ENCODE assay signal across 30 cellular contexts in genomic region chr1:56028879-56029278, GRCh38.
"Had no signal": no experiment of that assay in that cellular context is flagged by ENCODE, and none has a peak within 500 bp of the region (broad histone marks: within the 10 kb centered on the region; RNA-seq: fewer than 3 reads in every experiment).

No MANE protein-coding gene starts in this region.

- H3K27me3 ChIP-seq: adrenal gland, body of pancreas had no signal

- H3K36me3 ChIP-seq: adrenal gland had no signal

- H3K27ac Mint-ChIP-seq: activated CD4-positive, alpha-beta memory T cell treated with anti-CD3 and anti-CD28 coated beads for 36 hours; activated CD4-positive, alpha-beta T cell treated with anti-CD3 and anti-CD28 coated beads for 36 hours; activated CD4-positive, alpha-beta T cell treated with anti-CD3 and anti-CD28 coated beads, Interleukin-2, amount 10 ng/mL, durations not matched to agents 24 days and 14 days; activated CD8-positive, alpha-beta memory T cell treated with anti-CD3 and anti-CD28 coated beads, Interleukin-2, amount 10 ng/mL, durations not matched to agents 7 days and 5 days; activated CD8-positive, alpha-beta T cell treated with anti-CD3 and anti-CD28 coated beads, Interleukin-2, amount 10 ng/mL, durations not matched to agents 7 days and 5 days; activated naive CD4-positive, alpha-beta T cell treated with anti-CD3 and anti-CD28 coated beads for 36 hours; activated naive CD4-positive, alpha-beta T cell treated with anti-CD3 and anti-CD28 coated beads, Interleukin-2, amount 50 U/mL, for 24 hours; activated naive CD8-positive, alpha-beta T cell treated with anti-CD3 and anti-CD28 coated beads for 36 hours; activated naive CD8-positive, alpha-beta T cell treated with anti-CD3 and anti-CD28 coated beads, Interleukin-2, amount 50 U/mL, for 24 hours; activated T-helper 1 cell treated with anti-CD3 and anti-CD28 coated beads, Interleukin-12 subunit alpha, Interleukin-12 subunit beta, Interleukin-2, Interleukin-4 antibody, amounts not matched to agents 30 ng/mL and 10 ng/mL and 1 ng/mL, durations not matched to agents 14 hours and 24 hours and 36 hours; activated T-helper 2 cell treated with anti-CD3 and anti-CD28 coated beads, Interferon-gamma antibody, Interleukin-2, Interleukin-4, amounts not matched to agents 10 μg/mL and 5 μg/mL and 100 μg/mL, durations not matched to agents 14 hours and 24 hours and 36 hours had no signal

- H3K4me1 Mint-ChIP-seq: activated CD4-positive, alpha-beta T cell treated with anti-CD3 and anti-CD28 coated beads for 36 hours; activated CD4-positive, alpha-beta T cell treated with anti-CD3 and anti-CD28 coated beads, Interleukin-2, amount 10 ng/mL, durations not matched to agents 24 days and 14 days; activated CD8-positive, alpha-beta memory T cell treated with anti-CD3 and anti-CD28 coated beads, Interleukin-2, amount 10 ng/mL, durations not matched to agents 7 days and 5 days; activated naive CD4-positive, alpha-beta T cell treated with anti-CD3 and anti-CD28 coated beads, Interleukin-2, amount 50 U/mL, for 24 hours; activated naive CD8-positive, alpha-beta T cell treated with anti-CD3 and anti-CD28 coated beads for 36 hours; activated naive CD8-positive, alpha-beta T cell treated with anti-CD3 and anti-CD28 coated beads, Interleukin-2, amount 50 U/mL, for 24 hours had no signal

- H3K4me3 ChIP-seq: adrenal gland, body of pancreas had no signal

- H3K4me3 Mint-ChIP-seq: activated CD4-positive, alpha-beta memory T cell treated with anti-CD3 and anti-CD28 coated beads for 36 hours; activated CD4-positive, alpha-beta T cell treated with anti-CD3 and anti-CD28 coated beads for 36 hours; activated CD4-positive, alpha-beta T cell treated with anti-CD3 and anti-CD28 coated beads, Interleukin-2, amount 10 ng/mL, durations not matched to agents 24 days and 14 days; activated CD8-positive, alpha-beta memory T cell treated with anti-CD3 and anti-CD28 coated beads, Interleukin-2, amount 10 ng/mL, durations not matched to agents 7 days and 5 days; activated CD8-positive, alpha-beta T cell treated with anti-CD3 and anti-CD28 coated beads, Interleukin-2, amount 10 ng/mL, durations not matched to agents 7 days and 5 days; activated naive CD4-positive, alpha-beta T cell treated with anti-CD3 and anti-CD28 coated beads for 36 hours; activated naive CD4-positive, alpha-beta T cell treated with anti-CD3 and anti-CD28 coated beads, Interleukin-2, amount 50 U/mL, for 24 hours; activated naive CD8-positive, alpha-beta T cell treated with anti-CD3 and anti-CD28 coated beads for 36 hours; activated naive CD8-positive, alpha-beta T cell treated with anti-CD3 and anti-CD28 coated beads, Interleukin-2, amount 50 U/mL, for 24 hours; activated T-helper 1 cell treated with anti-CD3 and anti-CD28 coated beads, Interleukin-12 subunit alpha, Interleukin-12 subunit beta, Interleukin-2, Interleukin-4 antibody, amounts not matched to agents 30 ng/mL and 10 ng/mL and 1 ng/mL, durations not matched to agents 14 hours and 24 hours and 36 hours had no signal

- H3K9me3 ChIP-seq: adrenal gland, body of pancreas had no signal

- H3K4me1 ChIP-seq: adrenal gland, body of pancreas had no signal

- H3K9me3 Mint-ChIP-seq: activated CD4-positive, alpha-beta T cell treated with anti-CD3 and anti-CD28 coated beads, Interleukin-2, amount 10 ng/mL, durations not matched to agents 24 days and 14 days; activated naive CD8-positive, alpha-beta T cell treated with anti-CD3 and anti-CD28 coated beads for 36 hours; activated T-helper 1 cell treated with anti-CD3 and anti-CD28 coated beads, Interleukin-12 subunit alpha, Interleukin-12 subunit beta, Interleukin-2, Interleukin-4 antibody, amounts not matched to agents 30 ng/mL and 10 ng/mL and 1 ng/mL, durations not matched to agents 14 hours and 24 hours and 36 hours had no signal

- H3K27ac ChIP-seq: adrenal gland, body of pancreas, epithelial cell of prostate had no signal

- H3K36me3 Mint-ChIP-seq: activated CD4-positive, alpha-beta memory T cell treated with anti-CD3 and anti-CD28 coated beads for 36 hours; activated CD8-positive, alpha-beta memory T cell treated with anti-CD3 and anti-CD28 coated beads, Interleukin-2, amount 10 ng/mL, durations not matched to agents 7 days and 5 days; activated naive CD4-positive, alpha-beta T cell treated with anti-CD3 and anti-CD28 coated beads, Interleukin-2, amount 50 U/mL, for 24 hours; activated naive CD8-positive, alpha-beta T cell treated with anti-CD3 and anti-CD28 coated beads for 36 hours had no signal

- ATAC-seq: activated CD4-positive, alpha-beta T cell treated with anti-CD3 and anti-CD28 coated beads for 36 hours; activated CD8-positive, alpha-beta memory T cell treated with anti-CD3 and anti-CD28 coated beads, Interleukin-2, amount 10 ng/mL, durations not matched to agents 7 days and 5 days; activated CD8-positive, alpha-beta T cell treated with anti-CD3 and anti-CD28 coated beads, Interleukin-2, amount 10 ng/mL, durations not matched to agents 7 days and 5 days; activated naive CD8-positive, alpha-beta T cell treated with anti-CD3 and anti-CD28 coated beads, Interleukin-2, amount 50 U/mL, for 24 hours; body of pancreas had no signal

- H3K27me3 Mint-ChIP-seq: activated CD4-positive, alpha-beta memory T cell treated with anti-CD3 and anti-CD28 coated beads for 36 hours; activated CD4-positive, alpha-beta T cell treated with anti-CD3 and anti-CD28 coated beads for 36 hours; activated CD4-positive, alpha-beta T cell treated with anti-CD3 and anti-CD28 coated beads, Interleukin-2, amount 10 ng/mL, durations not matched to agents 24 days and 14 days; activated CD8-positive, alpha-beta memory T cell treated with anti-CD3 and anti-CD28 coated beads, Interleukin-2, amount 10 ng/mL, durations not matched to agents 7 days and 5 days; activated naive CD8-positive, alpha-beta T cell treated with anti-CD3 and anti-CD28 coated beads, Interleukin-2, amount 50 U/mL, for 24 hours had no signal

- FAIRE-seq: colon, endometrium, endothelial cell of umbilical vein, frontal cortex had no signal

- DNase-seq: activated CD4-positive, alpha-beta memory T cell treated with anti-CD3 and anti-CD28 coated beads for 36 hours; activated CD4-positive, alpha-beta T cell treated with anti-CD3 and anti-CD28 coated beads for 36 hours; activated CD4-positive, alpha-beta T cell treated with anti-CD3 and anti-CD28 coated beads, Interleukin-2, amount 10 ng/mL, durations not matched to agents 24 days and 14 days; activated CD4-positive, CD25-positive, alpha-beta regulatory T cell; activated CD4-positive, CD25-positive, alpha-beta regulatory T cell treated with anti-CD3 and anti-CD28 coated beads, Interleukin-2, amount 50 U/mL, for 72 hours; activated CD8-positive, alpha-beta memory T cell treated with anti-CD3 and anti-CD28 coated beads, Interleukin-2, amount 10 ng/mL, durations not matched to agents 7 days and 5 days; activated CD8-positive, alpha-beta memory T cell treated with anti-CD3 and anti-CD28 coated beads, Interleukin-2, amount 50 U/mL, for 4 hours; activated CD8-positive, alpha-beta T cell treated with anti-CD3 and anti-CD28 coated beads, Interleukin-2, amount 10 ng/mL, durations not matched to agents 7 days and 5 days; activated effector memory CD4-positive, alpha-beta T cell treated with anti-CD3 and anti-CD28 coated beads, Interleukin-2, amount 50 U/mL, for 16 hours; activated naive CD4-positive, alpha-beta T cell treated with anti-CD3 and anti-CD28 coated beads for 36 hours; activated naive CD8-positive, alpha-beta T cell treated with anti-CD3 and anti-CD28 coated beads for 36 hours; activated naive CD8-positive, alpha-beta T cell treated with anti-CD3 and anti-CD28 coated beads, Interleukin-2, amount 50 U/mL, for 24 hours; activated T-cell treated with anti-CD3 and anti-CD28 coated beads, Interleukin-2, amount 50 U/mL, for 1 hour; activated T-cell treated with anti-CD3 and anti-CD28 coated beads, Interleukin-2, amount 50 U/mL, for 48 hours; adrenal gland; amygdala; aorta; caudate nucleus; effector CD8-positive, alpha-beta T cell; T-helper 1 cell; T-helper 2 cell had no signal
